ENCODE assay signal across 21 cellular contexts in genomic region chr10:7372504-7372903, GRCh38.
"Had no signal": no experiment of that assay in that cellular context is flagged by ENCODE, and none has a peak within 500 bp of the region (broad histone marks: within the 10 kb centered on the region; RNA-seq: fewer than 3 reads in every experiment).

No MANE protein-coding gene starts in this region.

- H3K4me2 ChIP-seq: hepatocyte had no signal

- H3K4me1 ChIP-seq: lower lobe of right lung, psoas muscle, tibial nerve, uterus had no signal

- ATAC-seq: left lobe of liver; lower lobe of right lung; naive thymus-derived CD8-positive, alpha-beta T cell; psoas muscle; sciatic nerve; stimulated activated naive CD8-positive, alpha-beta T cell treated with anti-CD3 and anti-CD28 coated beads, Interleukin-15, amount 100 ng/mL, for 72 hours had no signal

- H3K9me3 ChIP-seq: lower lobe of right lung, neutrophil, psoas muscle, tibial nerve, uterus had no signal

- DNase-seq: lower lobe of right lung; mammary epithelial cell; mesenchymal stem cell; naive thymus-derived CD8-positive, alpha-beta T cell; occipital lobe; psoas muscle; stimulated activated CD4-positive, alpha-beta T cell treated with anti-CD3 and anti-CD28 coated beads, Interleukin-12 subunit alpha, Interleukin-12 subunit beta, amount 100 ng/mL, for 4 hours; stimulated activated CD4-positive, alpha-beta T cell treated with anti-CD3 and anti-CD28 coated beads, Interleukin-15, amount 100 ng/mL, for 24 hours; stimulated activated CD4-positive, alpha-beta T cell treated with anti-CD3 and anti-CD28 coated beads, Interleukin-2, amount 100 ng/mL, for 24 hours; stimulated activated CD4-positive, alpha-beta T cell treated with anti-CD3 and anti-CD28 coated beads, Interleukin-4, amount 100 ng/mL, for 1 hour; stimulated activated naive CD4-positive, alpha-beta T cell treated with Interleukin-2 at 50 U/mL for 16 hours; stimulated activated naive CD8-positive, alpha-beta T cell treated with anti-CD3 and anti-CD28 coated beads, Interleukin-15, amount 100 ng/mL, for 72 hours; substantia nigra; uterus had no signal

- H3K27ac ChIP-seq: hepatocyte, lower lobe of right lung, neutrophil, parathyroid adenoma, psoas muscle, skin epidermis, tibial nerve, uterus had no signal

- H3K27me3 ChIP-seq: hepatocyte, neutrophil, tibial nerve, uterus had no signal

- H3K36me3 ChIP-seq: neutrophil, uterus had no signal

- H2AFZ ChIP-seq: hepatocyte, parathyroid adenoma had no signal

- H3K4me3 ChIP-seq: hepatocyte, lower lobe of right lung, psoas muscle, skin epidermis, tibial nerve, uterus had no signal

- H3K79me2 ChIP-seq: hepatocyte had no signal

- H3K9ac ChIP-seq: parathyroid adenoma had no signal
